ENCODE assay signal across 8 cellular contexts in the genomic region with DNA sequence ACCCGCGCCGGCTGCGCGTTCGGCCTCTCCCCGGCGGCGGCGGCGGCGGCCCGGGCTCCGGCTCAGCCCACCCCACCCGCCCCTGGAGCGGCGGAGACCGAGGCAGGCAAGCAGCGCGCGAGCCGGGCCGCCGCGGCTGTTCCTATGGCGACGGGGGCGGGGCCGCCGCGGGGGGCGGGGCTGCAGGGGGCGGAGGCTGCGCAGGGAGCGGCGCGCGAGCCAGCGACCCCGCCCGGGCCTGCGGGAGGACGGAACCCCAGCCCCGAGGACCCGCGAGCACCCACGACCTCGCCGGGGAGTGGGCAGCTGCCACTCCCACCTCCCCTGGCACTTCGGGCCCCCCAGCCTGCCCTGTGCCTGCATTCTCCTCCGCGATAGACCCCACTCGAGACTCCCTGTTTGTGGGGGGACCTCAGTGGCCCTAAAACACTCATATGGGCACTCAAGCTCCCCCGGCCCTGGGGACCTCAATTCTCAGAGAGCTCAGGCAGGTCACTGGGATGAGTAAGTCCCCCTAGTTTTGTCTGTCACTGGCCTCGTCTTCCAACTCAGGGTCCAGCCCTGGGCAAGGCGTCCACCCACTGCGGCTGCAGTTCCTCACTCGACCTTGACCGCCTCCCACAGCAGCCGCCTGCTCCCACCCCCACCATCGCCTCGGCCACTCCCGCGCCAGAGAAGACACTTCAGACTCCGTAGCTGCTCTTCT. TPM values are rescaled to one million over a fixed set of nuclear protein-coding genes. Genes with fewer than 3 reads are reported as not detected.
DNase-seq lines count a peak whose midpoint lies in the region; ATAC-seq and TF ChIP-seq lines count a peak whose summit lies in the region.

A gene (minus strand): TSS at position 115 of the 706 bp plus-strand sequence. CDS start 597 bp downstream, outside the sequence.

- peak within 1 kb of the TSS in 1 of 2 donors; percentile 66 for H3K27ac Mint-ChIP-seq in T-cell
- H3K27ac Mint-ChIP-seq in activated naive CD8-positive, alpha-beta T cell treated with anti-CD3 and anti-CD28 coated beads, Interleukin-2, amount 50 U/mL, for 24 hours: peak within 1 kb of the TSS; percentile 83

- H3K9me3 Mint-ChIP-seq in T-cell: no peaks in the 10 kb centered on the region
- no peaks in the 10 kb centered on the region for H3K9me3 Mint-ChIP-seq in activated naive CD8-positive, alpha-beta T cell treated with anti-CD3 and anti-CD28 coated beads, Interleukin-2, amount 50 U/mL, for 24 hours

- POLR2A ChIA-PET in T-cell (lab: Charles Lee): no interaction called here

- ATAC-seq in HG03354 (IDR thresholded peaks at IDR 0.05; ENCODE audit: poor library complexity, severe bottlenecking, unreplicated experiment) (peak; percentile 35), T-cell (replicated peaks in 1 of 4) (peak; percentile 65 to 70 (median 68)), aorta (ENCODE audit: low FRiP score) (no peak), GM19351 (IDR thresholded peaks at IDR 0.05; ENCODE audit: unreplicated experiment) (no peak)
- ATAC-seq in activated naive CD8-positive, alpha-beta T cell treated with anti-CD3 and anti-CD28 coated beads, Interleukin-2, amount 50 U/mL, for 24 hours: peak; percentile 37

- peaks cover 46 to 69% (median 61%) of the 10 kb centered on the region in 10 experiments for H3K4me1 ChIP-seq in BLaER1 treated with 17β-estradiol and CSF1 and Interleukin-3, amounts not matched to agents 10 nM and 100 nM
- H3K4me1 ChIP-seq in left ventricle myocardium inferior (peaks cover 65% of the 10 kb centered on the region), rectal smooth muscle tissue (ENCODE audit: control insufficient read depth, insufficient read depth, low read length) (peaks cover 71% of the 10 kb centered on the region), aorta (ENCODE audit: control insufficient read depth in 1 of 2, insufficient read depth in 2 of 2, low read length in 2 of 2) (no peaks in the 10 kb centered on the region)

- peaks cover 7 to 35% (median 20%) of the 10 kb centered on the region in 3 donors for H3K4me1 Mint-ChIP-seq in T-cell
- peaks cover 34% of the 10 kb centered on the region for H3K4me1 Mint-ChIP-seq in activated naive CD8-positive, alpha-beta T cell treated with anti-CD3 and anti-CD28 coated beads, Interleukin-2, amount 50 U/mL, for 24 hours

- peak within 1 kb of the TSS; percentile 91 to 98 (median 94) for H3K4me2 ChIP-seq in BLaER1 treated with 17β-estradiol and CSF1 and Interleukin-3, amounts not matched to agents 10 nM and 100 nM

- CTCF ChIA-PET in T-cell (lab: Charles Lee): interaction anchor here in 1 of 2 donors (0.6 kb wide), 1 partner anchor 55 kb away, joined by 3 read pairs; no protein-coding TSS in a partner anchor

- H4K20me1 ChIP-seq in BLaER1 treated with 17β-estradiol and CSF1 and Interleukin-3, amounts not matched to agents 10 nM and 100 nM: peaks cover 0 to 88% (median 82%) of the 10 kb centered on the region in 11 experiments; a peak in 21 of 22 replicates

- H3K27ac ChIP-seq in BLaER1 treated with 17β-estradiol and CSF1 and Interleukin-3, amounts not matched to agents 10 nM and 100 nM: peak within 1 kb of the TSS in 6 of 11 experiments; percentile 39 to 67 (median 52); a peak in 9 of 22 replicates
- no peak within 1 kb of the TSS for H3K27ac ChIP-seq in left ventricle myocardium inferior (replicated peaks)
- H3K27ac ChIP-seq in rectal smooth muscle tissue (ENCODE audit: low read depth, low read length): peak within 1 kb of the TSS; percentile 99
- H3K27ac ChIP-seq in aorta (ENCODE audit: low read depth in 1 of 2, low read length in 2 of 2): no peak within 1 kb of the TSS

- H3K36me3 Mint-ChIP-seq in T-cell: no peaks in the 10 kb centered on the region
- H3K36me3 Mint-ChIP-seq in activated naive CD8-positive, alpha-beta T cell treated with anti-CD3 and anti-CD28 coated beads, Interleukin-2, amount 50 U/mL, for 24 hours (ENCODE audit: low read depth): peaks cover 12% of the 10 kb centered on the region

- intact Hi-C loops in left ventricle myocardium inferior (cut with micrococcal nuclease): no loop called here
- intact Hi-C loops in aorta (cut with DNase I): no loop called here

- peaks cover 0 to 12% (median 0%) of the 10 kb centered on the region in 11 experiments; a peak in 4 of 22 replicates for H3K27me3 ChIP-seq in BLaER1 treated with 17β-estradiol and CSF1 and Interleukin-3, amounts not matched to agents 10 nM and 100 nM
- H3K27me3 ChIP-seq in left ventricle myocardium inferior (ENCODE audit: low read depth) (no peaks in the 10 kb centered on the region), rectal smooth muscle tissue (ENCODE audit: control insufficient read depth, insufficient read depth, low read length) (no peaks in the 10 kb centered on the region), aorta (ENCODE audit: control insufficient read depth in 1 of 2, insufficient read depth in 2 of 2, low read length in 1 of 2) (no peaks in the 10 kb centered on the region)

- no peaks in the 10 kb centered on the region for H3K27me3 Mint-ChIP-seq in T-cell
- H3K27me3 Mint-ChIP-seq in activated naive CD8-positive, alpha-beta T cell treated with anti-CD3 and anti-CD28 coated beads, Interleukin-2, amount 50 U/mL, for 24 hours: peaks cover 2% of the 10 kb centered on the region

- no peak for TF ChIP-seq CTCF in left ventricle myocardium inferior (IDR thresholded peaks at IDR 0.05; ENCODE audit: borderline replicate concordance)

- H3K9ac ChIP-seq in BLaER1 treated with 17β-estradiol and CSF1 and Interleukin-3, amounts not matched to agents 10 nM and 100 nM: peak within 1 kb of the TSS; percentile 28 to 78 (median 62); a peak in 19 of 22 replicates
- H3K9ac ChIP-seq in rectal smooth muscle tissue (ENCODE audit: low read length): no peak within 1 kb of the TSS

- peak within 1 kb of the TSS; percentile 54 to 68 (median 59) for H3K4me3 ChIP-seq in BLaER1 treated with 17β-estradiol and CSF1 and Interleukin-3, amounts not matched to agents 10 nM and 100 nM
- peak within 1 kb of the TSS; percentile 65 for H3K4me3 ChIP-seq in left ventricle myocardium inferior
- peak within 1 kb of the TSS; percentile 68 for H3K4me3 ChIP-seq in rectal smooth muscle tissue (ENCODE audit: low read length)
- peak within 1 kb of the TSS; percentile 11 to 29 for H3K4me3 ChIP-seq in aorta (ENCODE audit: low read length in 2 of 2)

- peak; percentile 48 to 83 (median 68) for DNase-seq in T-cell
- DNase-seq in activated naive CD8-positive, alpha-beta T cell treated with anti-CD3 and anti-CD28 coated beads, Interleukin-2, amount 50 U/mL, for 24 hours: peak; percentile 82
- DNase-seq in left ventricle myocardium inferior: peak; percentile 71
- peak; percentile 75 to 93 for DNase-seq in aorta

- WGBS in aorta, 2 donors: 12 to 19% methylated on average over 34 to 65 of the region's 65 CpGs

- peak within 1 kb of the TSS; percentile 74 to 85 (median 78) for H3K4me3 Mint-ChIP-seq in T-cell
- H3K4me3 Mint-ChIP-seq in activated naive CD8-positive, alpha-beta T cell treated with anti-CD3 and anti-CD28 coated beads, Interleukin-2, amount 50 U/mL, for 24 hours: peak within 1 kb of the TSS; percentile 73

- H3K9me3 ChIP-seq in BLaER1 treated with 17β-estradiol and CSF1 and Interleukin-3, amounts not matched to agents 10 nM and 100 nM (replicated peaks in 1 of 11): no peaks in the 10 kb centered on the region
- H3K9me3 ChIP-seq in left ventricle myocardium inferior (replicated peaks) (no peaks in the 10 kb centered on the region), aorta (ENCODE audit: control insufficient read depth, low read length) (no peaks in the 10 kb centered on the region)

- H3K36me3 ChIP-seq in BLaER1 treated with 17β-estradiol and CSF1 and Interleukin-3, amounts not matched to agents 10 nM and 100 nM: peaks cover 21 to 54% (median 40%) of the 10 kb centered on the region in 11 experiments
- peaks cover 24% of the 10 kb centered on the region for H3K36me3 ChIP-seq in left ventricle myocardium inferior
- H3K36me3 ChIP-seq in rectal smooth muscle tissue (ENCODE audit: control insufficient read depth, insufficient read depth, low read length): peaks cover 10% of the 10 kb centered on the region
- H3K36me3 ChIP-seq in aorta (ENCODE audit: control insufficient read depth in 1 of 2, insufficient read depth in 2 of 2, low read length in 1 of 2): no peaks in the 10 kb centered on the region

RNA-seq across cellular contexts. Expression of the gene that starts here (rescaled TPM):
- total RNA-seq in T-cell (under 1 TPM in 4 of 5 donors, not detected in 1; 0.19 to 0.47 (median 0.30) TPM), left ventricle myocardium inferior (0.22 TPM), aorta (1 to 10 TPM; 1.9 to 2.5 TPM)
- under 1 TPM in 1 of 2 donors, not detected in 1; 0.51 TPM for polyA plus RNA-seq in aorta

Comparison
In these comparisons a context has a peak if more than half of its experiments do, and no peak if none do; other contexts are left out.
1. Peak in DNase-seq and ATAC-seq in T-cell; RNA of the gene not detected or under 1 TPM.
2. Peak in DNase-seq and H3K4me3 ChIP-seq in left ventricle myocardium inferior; RNA of the gene not detected or under 1 TPM.
3. H3K27ac ChIP-seq: peak in BLaER1 treated with 17β-estradiol and CSF1 and Interleukin-3, amounts not matched to agents 10 nM and 100 nM (6 of 11) and rectal smooth muscle tissue (single experiment); none in left ventricle myocardium inferior (single experiment) and aorta (0 of 2).
4. ATAC-seq: peak in HG03354 (single experiment) and activated naive CD8-positive, alpha-beta T cell treated with anti-CD3 and anti-CD28 coated beads, Interleukin-2, amount 50 U/mL, for 24 hours (single experiment); none in aorta (single experiment) and GM19351 (single experiment).
5. Peak in every context shown above with its lines, with median percentiles within 50 percentile points of each other: H3K4me3 ChIP-seq and DNase-seq.